Comparison of ENCODE assay signal across 1 cellular context in the genomic region with DNA sequence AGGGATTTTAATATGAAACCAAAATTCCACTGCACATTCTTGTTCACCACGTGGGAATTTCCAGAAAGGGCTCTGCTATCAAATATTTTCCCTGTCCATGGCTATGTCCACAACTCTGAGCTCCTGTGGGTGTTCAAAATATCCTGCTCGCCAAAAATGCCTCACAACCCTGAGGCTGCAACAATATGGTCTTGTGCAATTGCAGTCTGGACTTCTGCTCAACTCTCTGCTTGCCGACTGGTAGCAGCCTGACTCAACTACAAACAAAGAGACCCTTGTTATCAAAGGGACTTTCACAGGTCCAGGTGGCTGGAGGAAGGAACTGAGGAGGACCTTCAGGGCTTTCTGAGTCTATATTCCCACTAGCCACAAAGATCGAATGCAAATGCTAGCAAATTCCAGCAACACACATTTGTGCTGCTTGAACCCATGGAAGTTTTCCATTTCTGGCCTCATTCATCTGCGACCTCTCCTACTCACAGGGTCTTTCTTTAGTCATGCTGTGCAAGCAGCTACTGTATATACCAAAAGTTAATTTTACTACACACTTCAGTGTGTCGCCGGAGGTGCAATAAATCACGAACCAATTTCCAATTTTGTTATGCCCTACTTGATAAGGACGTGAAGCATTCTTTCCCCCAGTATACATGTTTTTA.
TF ChIP-seq lines count a peak whose summit lies in the region.

No MANE protein-coding gene starts in this region.

TF ChIP-seq in GM23338, 12 proteins besides CTCF, POLR2A, EP300 and RAD21 (continued from another document):
- TF ChIP-seq JUNB (IDR thresholded peaks at IDR 0.05; ENCODE audit: unreplicated experiment) (no peak), ZNF114 (CRISPR knock-in tag; IDR thresholded peaks at IDR 0.05) (no peak)
- TF ChIP-seq, protein P1, sequence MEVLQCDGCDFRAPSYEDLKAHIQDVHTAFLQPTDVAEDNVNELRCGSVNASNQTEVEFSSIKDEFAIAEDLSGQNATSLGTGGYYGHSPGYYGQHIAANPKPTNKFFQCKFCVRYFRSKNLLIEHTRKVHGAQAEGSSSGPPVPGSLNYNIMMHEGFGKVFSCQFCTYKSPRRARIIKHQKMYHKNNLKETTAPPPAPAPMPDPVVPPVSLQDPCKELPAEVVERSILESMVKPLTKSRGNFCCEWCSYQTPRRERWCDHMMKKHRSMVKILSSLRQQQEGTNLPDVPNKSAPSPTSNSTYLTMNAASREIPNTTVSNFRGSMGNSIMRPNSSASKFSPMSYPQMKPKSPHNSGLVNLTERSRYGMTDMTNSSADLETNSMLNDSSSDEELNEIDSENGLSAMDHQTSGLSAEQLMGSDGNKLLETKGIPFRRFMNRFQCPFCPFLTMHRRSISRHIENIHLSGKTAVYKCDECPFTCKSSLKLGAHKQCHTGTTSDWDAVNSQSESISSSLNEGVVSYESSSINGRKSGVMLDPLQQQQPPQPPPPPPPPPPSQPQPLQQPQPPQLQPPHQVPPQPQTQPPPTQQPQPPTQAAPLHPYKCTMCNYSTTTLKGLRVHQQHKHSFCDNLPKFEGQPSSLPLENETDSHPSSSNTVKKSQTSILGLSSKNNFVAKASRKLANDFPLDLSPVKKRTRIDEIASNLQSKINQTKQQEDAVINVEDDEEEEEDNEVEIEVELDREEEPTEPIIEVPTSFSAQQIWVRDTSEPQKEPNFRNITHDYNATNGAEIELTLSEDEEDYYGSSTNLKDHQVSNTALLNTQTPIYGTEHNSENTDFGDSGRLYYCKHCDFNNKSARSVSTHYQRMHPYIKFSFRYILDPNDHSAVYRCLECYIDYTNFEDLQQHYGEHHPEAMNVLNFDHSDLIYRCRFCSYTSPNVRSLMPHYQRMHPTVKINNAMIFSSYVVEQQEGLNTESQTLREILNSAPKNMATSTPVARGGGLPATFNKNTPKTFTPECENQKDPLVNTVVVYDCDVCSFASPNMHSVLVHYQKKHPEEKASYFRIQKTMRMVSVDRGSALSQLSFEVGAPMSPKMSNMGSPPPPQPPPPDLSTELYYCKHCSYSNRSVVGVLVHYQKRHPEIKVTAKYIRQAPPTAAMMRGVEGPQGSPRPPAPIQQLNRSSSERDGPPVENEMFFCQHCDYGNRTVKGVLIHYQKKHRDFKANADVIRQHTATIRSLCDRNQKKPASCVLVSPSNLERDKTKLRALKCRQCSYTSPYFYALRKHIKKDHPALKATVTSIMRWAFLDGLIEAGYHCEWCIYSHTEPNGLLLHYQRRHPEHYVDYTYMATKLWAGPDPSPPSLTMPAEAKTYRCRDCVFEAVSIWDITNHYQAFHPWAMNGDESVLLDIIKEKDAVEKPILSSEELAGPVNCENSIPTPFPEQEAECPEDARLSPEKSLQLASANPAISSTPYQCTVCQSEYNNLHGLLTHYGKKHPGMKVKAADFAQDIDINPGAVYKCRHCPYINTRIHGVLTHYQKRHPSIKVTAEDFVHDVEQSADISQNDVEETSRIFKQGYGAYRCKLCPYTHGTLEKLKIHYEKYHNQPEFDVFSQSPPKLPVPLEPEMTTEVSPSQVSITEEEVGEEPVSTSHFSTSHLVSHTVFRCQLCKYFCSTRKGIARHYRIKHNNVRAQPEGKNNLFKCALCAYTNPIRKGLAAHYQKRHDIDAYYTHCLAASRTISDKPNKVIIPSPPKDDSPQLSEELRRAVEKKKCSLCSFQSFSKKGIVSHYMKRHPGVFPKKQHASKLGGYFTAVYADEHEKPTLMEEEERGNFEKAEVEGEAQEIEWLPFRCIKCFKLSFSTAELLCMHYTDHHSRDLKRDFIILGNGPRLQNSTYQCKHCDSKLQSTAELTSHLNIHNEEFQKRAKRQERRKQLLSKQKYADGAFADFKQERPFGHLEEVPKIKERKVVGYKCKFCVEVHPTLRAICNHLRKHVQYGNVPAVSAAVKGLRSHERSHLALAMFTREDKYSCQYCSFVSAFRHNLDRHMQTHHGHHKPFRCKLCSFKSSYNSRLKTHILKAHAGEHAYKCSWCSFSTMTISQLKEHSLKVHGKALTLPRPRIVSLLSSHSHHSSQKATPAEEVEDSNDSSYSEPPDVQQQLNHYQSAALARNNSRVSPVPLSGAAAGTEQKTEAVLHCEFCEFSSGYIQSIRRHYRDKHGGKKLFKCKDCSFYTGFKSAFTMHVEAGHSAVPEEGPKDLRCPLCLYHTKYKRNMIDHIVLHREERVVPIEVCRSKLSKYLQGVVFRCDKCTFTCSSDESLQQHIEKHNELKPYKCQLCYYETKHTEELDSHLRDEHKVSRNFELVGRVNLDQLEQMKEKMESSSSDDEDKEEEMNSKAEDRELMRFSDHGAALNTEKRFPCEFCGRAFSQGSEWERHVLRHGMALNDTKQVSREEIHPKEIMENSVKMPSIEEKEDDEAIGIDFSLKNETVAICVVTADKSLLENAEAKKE (CRISPR knock-in tag; IDR thresholded peaks at IDR 0.05) = no peak
